Comparison of ENCODE assay signal across 19 cellular contexts in the genomic region with DNA sequence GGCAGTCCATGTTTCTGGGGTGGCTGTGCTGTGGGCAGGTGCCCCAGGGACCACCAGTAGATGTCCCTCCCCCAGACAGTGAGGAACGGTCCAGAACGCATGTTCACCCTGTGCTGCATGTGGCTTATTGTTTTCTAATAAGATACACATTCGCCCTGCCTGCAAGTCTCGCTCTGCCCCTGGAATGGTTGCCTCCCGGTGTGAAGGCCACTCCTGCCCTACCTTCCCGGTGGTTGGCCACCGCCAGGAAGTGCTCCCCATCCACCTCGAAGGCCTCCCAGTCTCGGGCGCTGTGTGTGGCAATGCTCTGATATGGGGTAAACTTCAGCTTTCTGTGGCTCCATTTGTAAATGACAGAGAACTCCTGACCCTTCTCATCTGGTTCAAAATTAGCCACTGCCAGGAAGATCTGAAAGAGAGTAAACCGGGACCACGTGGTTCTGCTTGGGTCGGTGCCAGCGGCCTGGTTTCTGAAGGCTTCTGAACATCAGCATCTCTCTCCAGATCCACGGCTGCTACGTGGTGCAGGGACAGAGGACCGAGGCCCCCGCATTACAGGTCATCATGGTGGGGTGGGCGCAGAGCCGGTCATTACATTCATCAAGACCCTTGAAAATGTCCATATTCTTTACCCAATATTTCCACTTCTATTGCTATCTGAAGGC. TPM values are rescaled to one million over a fixed set of nuclear protein-coding genes. Genes with fewer than 3 reads are reported as not detected.
"Had no signal": no experiment of that assay in that cellular context is flagged by ENCODE, and none has a peak within 500 bp of the region (broad histone marks: within the 10 kb centered on the region; RNA-seq: fewer than 3 reads in every experiment).

No MANE protein-coding gene starts in this region.

- H3K36me3 Mint-ChIP-seq: activated CD8-positive, alpha-beta memory T cell treated with anti-CD3 and anti-CD28 coated beads, Interleukin-2, amount 10 ng/mL, durations not matched to agents 7 days and 5 days; natural killer cell; WTC11 had no signal

- H3K4me3 Mint-ChIP-seq: activated CD8-positive, alpha-beta memory T cell treated with anti-CD3 and anti-CD28 coated beads, Interleukin-2, amount 10 ng/mL, durations not matched to agents 7 days and 5 days; natural killer cell; stimulated activated naive CD8-positive, alpha-beta T cell treated with anti-CD3 and anti-CD28 coated beads, Interleukin-15, amount 100 ng/mL, for 72 hours; T-helper 1 cell treated with Interleukin-12 subunit alpha and Interleukin-12 subunit beta and Interleukin-4 antibody, amounts not matched to agents 30 μg/mL and 1 μg/mL, for 36 hours; WTC11 had no signal

- H3K4me3 ChIP-seq: gastrocnemius medialis, mucosa of descending colon had no signal

- H3K27ac Mint-ChIP-seq: activated CD8-positive, alpha-beta memory T cell treated with anti-CD3 and anti-CD28 coated beads, Interleukin-2, amount 10 ng/mL, durations not matched to agents 7 days and 5 days; natural killer cell; stimulated activated naive CD8-positive, alpha-beta T cell treated with anti-CD3 and anti-CD28 coated beads, Interleukin-15, amount 100 ng/mL, for 72 hours; T-helper 1 cell treated with Interleukin-12 subunit alpha and Interleukin-12 subunit beta and Interleukin-4 antibody, amounts not matched to agents 30 μg/mL and 1 μg/mL, for 36 hours; WTC11 had no signal

- H3K9me3 ChIP-seq: gastrocnemius medialis, mucosa of descending colon had no signal

- H3K27ac ChIP-seq: gastrocnemius medialis had no signal

- H3K27me3 Mint-ChIP-seq: activated CD8-positive, alpha-beta memory T cell treated with anti-CD3 and anti-CD28 coated beads, Interleukin-2, amount 10 ng/mL, durations not matched to agents 7 days and 5 days; stimulated activated naive CD8-positive, alpha-beta T cell treated with anti-CD3 and anti-CD28 coated beads, Interleukin-15, amount 100 ng/mL, for 72 hours had no signal

- DNase-seq: activated CD8-positive, alpha-beta memory T cell treated with anti-CD3 and anti-CD28 coated beads, Interleukin-2, amount 10 ng/mL, durations not matched to agents 7 days and 5 days; caudate nucleus; cortex of kidney; effector memory CD4-positive, alpha-beta T cell; gastrocnemius medialis; kidney glomerular epithelial cell; mammary epithelial cell; natural killer cell; occipital lobe; SHP77; stimulated activated CD4-positive, alpha-beta T cell treated with anti-CD3 and anti-CD28 coated beads, Interleukin-4, amount 100 ng/mL, for 4 hours; stimulated activated naive CD8-positive, alpha-beta T cell treated with anti-CD3 and anti-CD28 coated beads, Interleukin-15, amount 100 ng/mL, for 72 hours had no signal

- H3K4me1 Mint-ChIP-seq: activated CD8-positive, alpha-beta memory T cell treated with anti-CD3 and anti-CD28 coated beads, Interleukin-2, amount 10 ng/mL, durations not matched to agents 7 days and 5 days; stimulated activated naive CD8-positive, alpha-beta T cell treated with anti-CD3 and anti-CD28 coated beads, Interleukin-15, amount 100 ng/mL, for 72 hours; WTC11 had no signal

- ATAC-seq: activated CD8-positive, alpha-beta memory T cell treated with anti-CD3 and anti-CD28 coated beads, Interleukin-2, amount 10 ng/mL, durations not matched to agents 7 days and 5 days; gastrocnemius medialis; mucosa of descending colon; natural killer cell; WTC11 had no signal

- H3K36me3 ChIP-seq: gastrocnemius medialis had no signal

- H3K4me1 ChIP-seq: gastrocnemius medialis had no signal

- H3K9me3 Mint-ChIP-seq: natural killer cell; stimulated activated naive CD8-positive, alpha-beta T cell treated with anti-CD3 and anti-CD28 coated beads, Interleukin-15, amount 100 ng/mL, for 72 hours; T-helper 1 cell treated with Interleukin-12 subunit alpha and Interleukin-12 subunit beta and Interleukin-4 antibody, amounts not matched to agents 30 μg/mL and 1 μg/mL, for 36 hours; WTC11 had no signal

RNA-seq across cellular contexts. Expression of a gene that starts 14.4 kb away (rescaled TPM):
- total RNA-seq: activated CD8-positive, alpha-beta memory T cell treated with anti-CD3 and anti-CD28 coated beads, Interleukin-2, amount 10 ng/mL, durations not matched to agents 7 days and 5 days; fibroblast of lung; gastrocnemius medialis; mammary epithelial cell; mucosa of descending colon; natural killer cell; occipital lobe; pulmonary artery endothelial cell; skeletal muscle tissue; WTC11 had no signal
- polyA plus RNA-seq: fibroblast of lung, mammary epithelial cell, thymus had no signal

RNA-seq across cellular contexts. Expression of a gene that starts 25.7 kb away (rescaled TPM):
- total RNA-seq: activated CD8-positive, alpha-beta memory T cell treated with anti-CD3 and anti-CD28 coated beads, Interleukin-2, amount 10 ng/mL, durations not matched to agents 7 days and 5 days; fibroblast of lung; gastrocnemius medialis; mammary epithelial cell; mucosa of descending colon; natural killer cell; occipital lobe; pulmonary artery endothelial cell; skeletal muscle tissue; WTC11 had no signal
- polyA plus RNA-seq: fibroblast of lung, mammary epithelial cell, thymus had no signal

RNA-seq across cellular contexts. Expression of a gene that starts 33.0 kb away (rescaled TPM):
- total RNA-seq: activated CD8-positive, alpha-beta memory T cell treated with anti-CD3 and anti-CD28 coated beads, Interleukin-2, amount 10 ng/mL, durations not matched to agents 7 days and 5 days; fibroblast of lung; gastrocnemius medialis; mammary epithelial cell; mucosa of descending colon; natural killer cell; occipital lobe; pulmonary artery endothelial cell; skeletal muscle tissue; WTC11 had no signal
- polyA plus RNA-seq: fibroblast of lung, mammary epithelial cell, thymus had no signal

RNA-seq across cellular contexts. Expression of a gene that starts 48.0 kb away (rescaled TPM):
- total RNA-seq: activated CD8-positive, alpha-beta memory T cell treated with anti-CD3 and anti-CD28 coated beads, Interleukin-2, amount 10 ng/mL, durations not matched to agents 7 days and 5 days; fibroblast of lung; gastrocnemius medialis; mammary epithelial cell; mucosa of descending colon; natural killer cell; occipital lobe; pulmonary artery endothelial cell; skeletal muscle tissue; WTC11 had no signal
- polyA plus RNA-seq: fibroblast of lung, mammary epithelial cell, thymus had no signal

RNA-seq across cellular contexts. Expression of a gene that starts 54.8 kb away (rescaled TPM):
- total RNA-seq: activated CD8-positive, alpha-beta memory T cell treated with anti-CD3 and anti-CD28 coated beads, Interleukin-2, amount 10 ng/mL, durations not matched to agents 7 days and 5 days; fibroblast of lung; gastrocnemius medialis; mammary epithelial cell; mucosa of descending colon; natural killer cell; occipital lobe; pulmonary artery endothelial cell; skeletal muscle tissue; WTC11 had no signal
- polyA plus RNA-seq: fibroblast of lung, mammary epithelial cell, thymus had no signal
